In the genomic region with DNA sequence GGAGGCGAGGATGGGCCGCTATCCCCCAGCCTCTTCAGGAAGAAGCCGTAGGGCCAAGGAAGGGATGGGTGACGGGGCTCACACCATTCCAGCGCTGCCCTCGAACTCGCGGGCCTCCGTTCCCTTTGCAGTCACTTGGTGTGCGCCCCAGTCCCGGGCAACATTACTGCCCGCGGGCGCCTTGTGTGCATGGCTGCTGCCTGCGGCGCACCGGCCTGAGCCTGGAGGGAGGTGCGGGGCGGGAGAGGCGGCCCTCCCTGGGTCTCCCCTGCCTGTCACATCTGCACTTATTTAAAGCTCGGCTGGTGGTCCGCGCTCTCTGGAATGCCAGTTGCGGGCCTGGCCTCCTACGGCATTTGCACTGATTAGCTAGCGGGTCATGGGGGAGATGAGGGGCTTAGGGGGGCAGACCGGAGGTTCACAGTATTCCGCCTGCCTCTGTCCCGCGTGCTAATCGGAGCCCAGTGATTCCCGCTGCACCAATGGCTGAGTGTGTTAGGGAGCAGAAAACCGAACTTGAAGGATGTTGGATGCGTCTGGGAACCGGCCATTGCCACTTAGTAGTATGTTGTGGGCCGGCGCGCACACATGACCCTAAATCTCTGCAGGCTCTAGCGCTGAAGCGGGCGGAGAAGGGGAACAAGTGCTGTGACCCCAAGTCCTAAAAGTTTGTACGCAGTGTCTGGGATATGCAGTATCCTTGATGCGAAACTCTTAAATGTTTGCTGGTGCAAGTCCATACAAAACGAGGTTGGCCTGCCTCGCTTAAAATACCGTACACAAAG, we compare ENCODE assay signal across 1 cellular context.
TF ChIP-seq lines count a peak whose summit lies in the region.

No MANE protein-coding gene starts in this region.

TF ChIP-seq in SK-N-SH treated with all-trans-retinoic acid at 6 μM for 48 hours, 23 proteins besides CTCF, POLR2A, EP300 and RAD21 (continued from another document):
- TF ChIP-seq, protein P1, sequence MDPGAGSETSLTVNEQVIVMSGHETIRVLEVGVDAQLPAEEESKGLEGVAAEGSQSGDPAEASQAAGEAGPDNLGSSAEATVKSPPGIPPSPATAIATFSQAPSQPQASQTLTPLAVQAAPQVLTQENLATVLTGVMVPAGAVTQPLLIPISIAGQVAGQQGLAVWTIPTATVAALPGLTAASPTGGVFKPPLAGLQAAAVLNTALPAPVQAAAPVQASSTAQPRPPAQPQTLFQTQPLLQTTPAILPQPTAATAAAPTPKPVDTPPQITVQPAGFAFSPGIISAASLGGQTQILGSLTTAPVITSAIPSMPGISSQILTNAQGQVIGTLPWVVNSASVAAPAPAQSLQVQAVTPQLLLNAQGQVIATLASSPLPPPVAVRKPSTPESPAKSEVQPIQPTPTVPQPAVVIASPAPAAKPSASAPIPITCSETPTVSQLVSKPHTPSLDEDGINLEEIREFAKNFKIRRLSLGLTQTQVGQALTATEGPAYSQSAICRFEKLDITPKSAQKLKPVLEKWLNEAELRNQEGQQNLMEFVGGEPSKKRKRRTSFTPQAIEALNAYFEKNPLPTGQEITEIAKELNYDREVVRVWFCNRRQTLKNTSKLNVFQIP (CRISPR knock-in tag; IDR thresholded peaks at IDR 0.05; ENCODE audit: borderline replicate concordance, low read depth) = no peak
- TF ChIP-seq PPARA (CRISPR knock-in tag; IDR thresholded peaks at IDR 0.05; ENCODE audit: borderline replicate concordance) (no peak), ZC3H10 (CRISPR knock-in tag; IDR thresholded peaks at IDR 0.05) (no peak), ESRRG (CRISPR knock-in tag; IDR thresholded peaks at IDR 0.05) (no peak), CSDC2 (CRISPR knock-in tag; IDR thresholded peaks at IDR 0.05) (no peak), TOX (CRISPR knock-in tag; IDR thresholded peaks at IDR 0.05; ENCODE audit: borderline replicate concordance) (no peak), BACH2 (CRISPR knock-in tag; IDR thresholded peaks at IDR 0.05; ENCODE audit: borderline replicate concordance) (no peak), ZFP30 (CRISPR knock-in tag; IDR thresholded peaks at IDR 0.05) (no peak), CSRNP3 (CRISPR knock-in tag; IDR thresholded peaks at IDR 0.05) (no peak), TSHZ2 (CRISPR knock-in tag; IDR thresholded peaks at IDR 0.05) (no peak), GLIS3 (CRISPR knock-in tag; IDR thresholded peaks at IDR 0.05) (no peak)
